In genomic region chr10:101536800-101537199, GRCh38 we compare ENCODE assay signal across 8 cellular contexts. TPM values are rescaled to one million over a fixed set of nuclear protein-coding genes. Genes with fewer than 3 reads are reported as not detected.
DNase-seq lines count a peak whose midpoint lies in the region; ATAC-seq, FAIRE-seq and TF ChIP-seq lines count a peak whose summit lies in the region.

No MANE protein-coding gene starts in this region.

- H3K4me1 Mint-ChIP-seq in natural killer cell: peaks cover 0 to 8% of the 10 kb centered on the region in 2 donors

- TF ChIP-seq RAD21 in Ishikawa (IDR thresholded peaks at IDR 0.05; ENCODE audit: low read depth): peak; percentile 34; the same call in 1 of the 2 replicates
- 0 out of 2 replicates have a peak, but pooled peaks have one; percentile 32 for TF ChIP-seq RAD21 in GM12878 (IDR thresholded peaks at IDR 0.05; ENCODE audit: insufficient read depth, low read depth, low read length)

- H3K79me2 ChIP-seq in GM12878 (ENCODE audit: control insufficient read depth, insufficient read depth, low read length): no peaks in the 10 kb centered on the region

- no peak overlapping the region for H3K27ac Mint-ChIP-seq in natural killer cell

- peak; percentile 70 for FAIRE-seq in GM12878 (lab: Jason Lieb, UNC)

- no peaks in the 10 kb centered on the region for H3K9me3 ChIP-seq in GM12878 (replicated peaks; ENCODE audit: control insufficient read depth, insufficient read depth, low read length)

- SMC1A ChIA-PET in GM12878 (lab: Charles Lee; ENCODE audit: uncharacterized antibody, unreplicated experiment): interaction anchor here (1.2 to 1.7 kb wide), 2 partner anchors 33 to 34 kb away, joined by 3 to 4 read pairs; no protein-coding TSS in a partner anchor

- no TSS peak for BruUV-seq in GM12878 (replicated peaks; lab: Mats Ljungman, UMichigan)

- H3K27me3 ChIP-seq in GM12878 (replicated peaks in 1 of 2; ENCODE audit: control insufficient read depth in 2 of 2, insufficient read depth in 2 of 2, low read length in 1 of 2): no peaks in the 10 kb centered on the region

- CTCF ChIA-PET in GM12878 (lab: Yijun Ruan, JAX): interaction anchor here (0.6 to 3.3 kb wide), 8 partner anchors 11 to 323 kb away, joined by 3 to 24 read pairs (median 4); partner anchors contain the start of gene NPM3

- no peak overlapping the region for H3K9ac ChIP-seq in GM12878 (ENCODE audit: control insufficient read depth, insufficient read depth, low read length)

- no peak overlapping the region for H3K4me3 ChIP-seq in GM12878

- H3K27me3 Mint-ChIP-seq in natural killer cell (ENCODE audit: low read depth in 2 of 2): no peaks in the 10 kb centered on the region

- no peak overlapping the region for H3K4me3 Mint-ChIP-seq in natural killer cell

- no peak for TF ChIP-seq POLR2A in GM12878 (IDR thresholded peaks at IDR 0.05; ENCODE audit: low read depth, low read length)

- DNase-seq in G401 (ENCODE audit: low spot score) (peak; percentile 32), GM12878 (ENCODE audit: low read depth, low spot score) (no peak), natural killer cell (no peak), DMS79 (lab: John Stamatoyannopoulos, UW) (no peak), ecto neural progenitor cell (ENCODE audit: low spot score) (no peak)
- DNase-seq in activated naive CD4-positive, alpha-beta T cell treated with anti-CD3 and anti-CD28 coated beads, Interleukin-2, amount 50 U/mL, for 16 hours: no peak

- H3K4me2 ChIP-seq in GM12878 (ENCODE audit: control insufficient read depth, insufficient read depth): no peak overlapping the region

- H3K4me1 ChIP-seq in GM12878 (ENCODE audit: control insufficient read depth, insufficient read depth, low read length): 0 out of 2 replicates have a peak, but pooled peaks cover 3% of the 10 kb centered on the region

- TF ChIP-seq EP300 in Ishikawa (IDR thresholded peaks at IDR 0.05; ENCODE audit: borderline replicate concordance): no peak
- TF ChIP-seq EP300 in GM12878 (IDR thresholded peaks at IDR 0.05; ENCODE audit: borderline replicate concordance in 1 of 2, control insufficient read depth in 1 of 2, low read depth in 2 of 2, low read length in 2 of 2): no peak

- H2AFZ ChIP-seq in GM12878 (ENCODE audit: control insufficient read depth, low read depth, low read length): no peak overlapping the region

- in situ Hi-C loops in G401 (cut with HindIII; ENCODE audit: low sequenced_read_pairs) (no loop called here), GM12878 (cut with MboI) (no loop called here)

- ATAC-seq in GM12878: peak; percentile 72
- ATAC-seq in natural killer cell: peak in 1 of 3 donors; percentile 48
- no peak for ATAC-seq in GM19023 (IDR thresholded peaks at IDR 0.05; ENCODE audit: unreplicated experiment)

- H3K36me3 Mint-ChIP-seq in natural killer cell: peaks cover 16% of the 10 kb centered on the region

- POLR2A ChIA-PET in GM12878 (lab: Charles Lee): no interaction called here

- H3K27ac ChIP-seq in GM12878 (ENCODE audit: control insufficient read depth, insufficient read depth): no peak overlapping the region

- no peaks in the 10 kb centered on the region for H3K36me3 ChIP-seq in GM12878 (ENCODE audit: control insufficient read depth in 2 of 2, insufficient read depth in 2 of 2, low read length in 1 of 2)

- intact Hi-C loops in GM12878 (cut with micrococcal nuclease; ENCODE audit: unreplicated experiment) (no loop called here), natural killer cell (cut with micrococcal nuclease) (loop anchor here (1.0 kb wide), 1 partner anchor 34 kb away; no protein-coding TSS in a partner anchor)

- no peaks in the 10 kb centered on the region for H3K9me3 Mint-ChIP-seq in natural killer cell

- no peaks in the 10 kb centered on the region for H4K20me1 ChIP-seq in GM12878 (ENCODE audit: control insufficient read depth, insufficient read depth)

- peak; percentile 38 to 52 (median 48); a peak in 5 of 6 replicates for TF ChIP-seq CTCF in GM12878 (IDR thresholded peaks at IDR 0.05 in 2 of 3, conservative IDR thresholded peaks at IDR 0.05 in 1 of 3; ENCODE audit: control insufficient read depth in 2 of 3, extremely low read depth in 1 of 3, insufficient read depth in 1 of 3, low read depth in 3 of 3, low read length in 3 of 3)
- TF ChIP-seq CTCF in natural killer cell (IDR thresholded peaks at IDR 0.05): peak; percentile 63

- RAD21 ChIA-PET in GM12878 (lab: Charles Lee; ENCODE audit: unreplicated experiment): interaction anchor here (1.4 kb wide), 1 partner anchor 34 kb away, joined by 3 read pairs; no protein-coding TSS in a partner anchor

TF ChIP-seq in Ishikawa, 13 proteins besides CTCF, POLR2A, EP300 and RAD21 (continues in another document):
- TF ChIP-seq USF1 (IDR thresholded peaks at IDR 0.05) (no peak), TCF12 (IDR thresholded peaks at IDR 0.05; ENCODE audit: low read depth) (no peak), CREB1 (IDR thresholded peaks at IDR 0.05; ENCODE audit: low read depth) (no peak), ZBTB7A (IDR thresholded peaks at IDR 0.05; ENCODE audit: low read depth) (no peak), EGR1 (IDR thresholded peaks at IDR 0.05) (no peak), MAX (IDR thresholded peaks at IDR 0.05) (no peak), TEAD4 (IDR thresholded peaks at IDR 0.05) (no peak)

TF ChIP-seq in GM12878, 131 proteins besides CTCF, POLR2A, EP300 and RAD21:
- peak; percentile 32; the same call in 1 of the 2 replicates for TF ChIP-seq SMC3 (IDR thresholded peaks at IDR 0.05; ENCODE audit: borderline replicate concordance, low read length)
- no peak for TF ChIP-seq GATAD2B (conservative IDR thresholded peaks at IDR 0.05; ENCODE audit: low read depth)
- no peak for TF ChIP-seq STAT3 (IDR thresholded peaks at IDR 0.05; ENCODE audit: low read depth, low read length)

RNA-seq across cellular contexts. Expression of gene POLL, which starts 51.3 kb away (rescaled TPM):
- total RNA-seq in G401 (2014; rRNA removed; shearing (Covaris generic)): 87.8 and 94.8 TPM in 2 replicates
- total RNA-seq in GM12878 (2013; cell fraction: nucleolus; rRNA removed): 52.1 and 58.2 TPM in 2 replicates
- total RNA-seq in GM12878 (2014; rRNA removed) (14.7 and 15.0 TPM in 2 replicates), GM12878 (2014; rRNA removed; fragmentation: Illumina TruSeq; extraction: Trizol) (9.0 and 9.7 TPM in 2 replicates), GM12878 (2021) (21.6 and 25.4 TPM in 2 replicates), natural killer cell (10 to 100 TPM; 22.8 to 31.4 (median 26.1) TPM)
- 9.3 TPM for polyA plus RNA-seq in GM12878 (2011; ENCODE audit: low read depth)
- polyA plus RNA-seq in GM12878 (2011; rRNA removed) (12.9 and 20.1 TPM in 2 replicates), GM12878 (2014; fragmentation: Illumina TruSeq; extraction: Trizol) (10.9 and 12.2 TPM in 2 replicates), GM12878 (2014; fragmentation: Nextera tagmentation; extraction: Ambion mirVana) (1 to 10 TPM; 1.5 to 2.1 TPM), GM12878 (2014; rRNA removed) (18.9 and 20.7 TPM in 2 replicates), GM12878 (2016; fragmentation: Nextera tagmentation; extraction: Ambion mirVana) (10 to 100 TPM; 13.1 to 14.4 TPM)
- polyA plus RNA-seq in GM12878 (2011; cell fraction: cytosol; rRNA removed): 32.4 and 34.5 TPM in 2 replicates
- polyA plus RNA-seq in GM12878 (2011; cell fraction: nucleus; rRNA removed): 74.3 and 86.8 TPM in 2 replicates
- 17.3 and 23.8 TPM in 2 replicates for polyA plus RNA-seq in GM12878 (2012)
- polyA minus RNA-seq in GM12878 (2011; rRNA and poly(A)+ RNA removed): 42.9 and 69.5 TPM in 2 replicates
- polyA minus RNA-seq in GM12878 (2011; cell fraction: cytosol; rRNA and poly(A)+ RNA removed): 14.5 and 15.6 TPM in 2 replicates
- 23.5 and 34.8 TPM in 2 replicates for polyA minus RNA-seq in GM12878 (2011; cell fraction: nucleus; rRNA and poly(A)+ RNA removed)

RNA-seq across cellular contexts. Expression of gene DPCD, which starts 51.3 kb away (rescaled TPM):
- 361 and 419 TPM in 2 replicates for total RNA-seq in G401 (2014; rRNA removed; shearing (Covaris generic))
- total RNA-seq in GM12878 (2013; cell fraction: nucleolus; rRNA removed): 7.4 and 14.2 TPM in 2 replicates
- 16.4 and 17.9 TPM in 2 replicates for total RNA-seq in GM12878 (2014; rRNA removed)
- total RNA-seq in GM12878 (2014; rRNA removed; fragmentation: Illumina TruSeq; extraction: Trizol): 17.1 TPM in 2 replicates
- 9.7 and 13.0 TPM in 2 replicates for total RNA-seq in GM12878 (2021)
- 24.9 TPM for polyA plus RNA-seq in GM12878 (2011; ENCODE audit: low read depth)
- 35.1 and 37.2 TPM in 2 replicates for polyA plus RNA-seq in GM12878 (2011; rRNA removed)
- 28.2 and 36.0 TPM in 2 replicates for polyA plus RNA-seq in GM12878 (2011; cell fraction: cytosol; rRNA removed)
- 13.3 and 20.0 TPM in 2 replicates for polyA plus RNA-seq in GM12878 (2011; cell fraction: nucleus; rRNA removed)
- polyA plus RNA-seq in GM12878 (2012): 23.8 and 25.3 TPM in 2 replicates
- polyA plus RNA-seq in GM12878 (2014; fragmentation: Illumina TruSeq; extraction: Trizol): 17.1 and 21.6 TPM in 2 replicates
- 10 to 100 TPM; 39.9 to 50.9 TPM for polyA plus RNA-seq in GM12878 (2014; fragmentation: Nextera tagmentation; extraction: Ambion mirVana)
- 13.5 and 16.0 TPM in 2 replicates for polyA plus RNA-seq in GM12878 (2014; rRNA removed)
- 10 to 100 TPM; 31.1 to 36.2 TPM for polyA plus RNA-seq in GM12878 (2016; fragmentation: Nextera tagmentation; extraction: Ambion mirVana)
- 11.6 and 13.8 TPM in 2 replicates for polyA minus RNA-seq in GM12878 (2011; rRNA and poly(A)+ RNA removed)
- polyA minus RNA-seq in GM12878 (2011; cell fraction: cytosol; rRNA and poly(A)+ RNA removed): 2.8 and 5.4 TPM in 2 replicates
- 3.4 and 5.5 TPM in 2 replicates for polyA minus RNA-seq in GM12878 (2011; cell fraction: nucleus; rRNA and poly(A)+ RNA removed)
- 1 to 10 TPM in 1 of 3 donors, under 1 TPM in 2; 0.72 to 1.0 (median 0.83) TPM for total RNA-seq in natural killer cell

Comparison
In these comparisons a context has a peak if more than half of its experiments do, and no peak if none do; other contexts are left out.
1. RNA of gene DPCD, which starts 51.3 kb away (total RNA-seq): 361 to 419 TPM in G401; 7.4 to 17.9 TPM in GM12878 and 0.72 to 1.0 TPM in natural killer cell; every median in the first group is over 10 times any median in the second.